Comparison of ENCODE assay signal across 18 cellular contexts in the genomic region with DNA sequence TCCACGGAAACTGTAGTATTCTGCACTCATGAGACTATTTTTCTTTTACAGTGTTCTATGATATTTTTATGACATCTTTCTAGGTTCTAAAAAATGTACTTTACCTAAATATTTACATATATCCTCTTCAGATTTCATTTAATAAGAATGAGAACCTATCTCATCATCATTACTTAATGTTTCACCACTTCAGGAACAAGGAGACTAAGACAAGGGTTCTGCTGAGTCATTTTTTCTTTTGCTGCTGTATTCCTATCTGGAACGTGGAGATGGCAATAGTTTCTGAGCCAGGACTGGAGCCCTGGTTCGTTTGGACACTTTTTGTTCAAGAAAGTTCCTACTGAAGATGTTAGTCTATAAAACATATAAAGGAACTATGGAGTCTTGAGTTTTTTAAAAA.
"Had no signal": no experiment of that assay in that cellular context is flagged by ENCODE, and none has a peak within 500 bp of the region (broad histone marks: within the 10 kb centered on the region; RNA-seq: fewer than 3 reads in every experiment).

No MANE protein-coding gene starts in this region.

- H3K4me3 ChIP-seq: ascending aorta, coronary artery, gastrocnemius medialis, transverse colon had no signal

- H3K9me3 ChIP-seq: ascending aorta, gastrocnemius medialis, transverse colon had no signal

- H3K4me1 ChIP-seq: gastrocnemius medialis, transverse colon had no signal

- ATAC-seq: activated CD8-positive, alpha-beta T cell treated with anti-CD3 and anti-CD28 coated beads, Interleukin-2, amount 10 ng/mL, durations not matched to agents 7 days and 5 days; activated naive CD4-positive, alpha-beta T cell treated with anti-CD3 and anti-CD28 coated beads, Interleukin-2, amount 50 U/mL, for 72 hours; activated T-helper 17 cell treated with anti-CD3 and anti-CD28 coated beads, Interleukin-2, amount 50 U/mL, for 72 hours; gastrocnemius medialis; left ventricle myocardium superior; natural killer cell treated with Interleukin-12 subunit alpha and Interleukin-12 subunit beta and Interleukin-15 and Interleukin-18, amount 100 ng/mL, for 72 hours had no signal

- H3K36me3 ChIP-seq: ascending aorta, brain microvascular endothelial cell, gastrocnemius medialis, transverse colon had no signal

- H3K27me3 ChIP-seq: ascending aorta, brain microvascular endothelial cell, gastrocnemius medialis, transverse colon had no signal

- DNase-seq: activated CD4-positive, alpha-beta T cell treated with anti-CD3 and anti-CD28 coated beads for 1 hour; activated CD4-positive, alpha-beta T cell treated with anti-CD3 and anti-CD28 coated beads, Interleukin-2, amount 50 U/mL, for 1 hour; activated CD8-positive, alpha-beta T cell treated with anti-CD3 and anti-CD28 coated beads, Interleukin-2, amount 10 ng/mL, durations not matched to agents 7 days and 5 days; activated T-cell treated with anti-CD3 and anti-CD28 coated beads, Interleukin-2, amount 50 U/mL, for 24 hours; brain microvascular endothelial cell; gastrocnemius medialis; head of caudate nucleus; hypothalamus; left ventricle myocardium superior; retina; stimulated activated CD4-positive, alpha-beta T cell treated with anti-CD3 and anti-CD28 coated beads, Interleukin-4, amount 100 ng/mL, for 4 hours; transverse colon had no signal

- H3K27ac ChIP-seq: ascending aorta, brain microvascular endothelial cell, coronary artery, gastrocnemius medialis, transverse colon, VCaP had no signal
